ENCODE assay signal across 10 cellular contexts in genomic region chr11:774873-775592, GRCh38. TPM values are rescaled to one million over a fixed set of nuclear protein-coding genes. Genes with fewer than 3 reads are reported as not detected.
A peak's percentile ranks its signal among the peaks of the same experiment; 100 is the strongest.
DNase-seq lines count a peak whose midpoint lies in the region; ATAC-seq and TF ChIP-seq lines count a peak whose summit lies in the region.
"Had no signal": no experiment of that assay in that cellular context is flagged by ENCODE, and none has a peak within 500 bp of the region (broad histone marks: within the 10 kb centered on the region; RNA-seq: fewer than 3 reads in every experiment).

No MANE protein-coding gene starts in this region.

- H3K27me3 ChIP-seq in subcutaneous abdominal adipose tissue (ENCODE audit: control insufficient read depth in 5 of 5, insufficient read depth in 4 of 5, low read length in 5 of 5): no peaks in the 10 kb centered on the region

- H3K27me3 Mint-ChIP-seq in activated naive CD4-positive, alpha-beta T cell treated with anti-CD3 and anti-CD28 coated beads for 36 hours (ENCODE audit: low read depth): no peaks in the 10 kb centered on the region
- no peaks in the 10 kb centered on the region for H3K27me3 Mint-ChIP-seq in activated B cell treated with CpG ODN at 0.5 μM for 24 hours

- DNase-seq in activated naive CD4-positive, alpha-beta T cell treated with anti-CD3 and anti-CD28 coated beads for 36 hours: no peak
- DNase-seq in activated naive CD4-positive, alpha-beta T cell treated with Interleukin-2 at 50 U/mL for 16 hours: no peak
- DNase-seq in activated B cell treated with CpG ODN at 0.5 μM for 24 hours: no peak
- DNase-seq in fibroblast of pulmonary artery (ENCODE audit: low read depth): peak; percentile 36
- DNase-seq in NAMALWA (ENCODE audit: low spot score): no peak
- no peak for DNase-seq in AML-193 (lab: John Stamatoyannopoulos, UW)
- DNase-seq: COR-L47; effector CD8-positive, alpha-beta T cell had no signal

- TF ChIP-seq CTCF in activated B cell treated with CpG ODN at 0.5 μM for 24 hours (IDR thresholded peaks at IDR 0.05) (no peak), fibroblast of pulmonary artery (IDR thresholded peaks at IDR 0.05; ENCODE audit: low read length, missing control alignments) (no peak)

- H3K4me1 Mint-ChIP-seq in activated naive CD4-positive, alpha-beta T cell treated with anti-CD3 and anti-CD28 coated beads for 36 hours (ENCODE audit: low read depth): peaks cover 24% of the 10 kb centered on the region
- H3K4me1 Mint-ChIP-seq in activated B cell treated with CpG ODN at 0.5 μM for 24 hours: peaks cover 16% of the 10 kb centered on the region

- CTCF ChIA-PET in activated naive CD4-positive, alpha-beta T cell treated with anti-CD3 and anti-CD28 coated beads for 36 hours (lab: Charles Lee): interaction anchor here (0.9 kb wide), 1 partner anchor 187 kb away, joined by 3 read pairs; no protein-coding TSS in a partner anchor
- CTCF ChIA-PET in activated B cell treated with CpG ODN at 0.5 μM for 24 hours (lab: Charles Lee): no interaction called here

- ATAC-seq in activated B cell treated with CpG ODN at 0.5 μM for 24 hours (ENCODE audit: low read depth) (no peak), HG02884 (IDR thresholded peaks at IDR 0.05; ENCODE audit: unreplicated experiment) (no peak)

- H3K4me3 ChIP-seq in fibroblast of pulmonary artery (replicated peaks; ENCODE audit: low read depth, low read length): peak overlapping the region; percentile 74
- H3K4me3 ChIP-seq in subcutaneous abdominal adipose tissue (ENCODE audit: low read depth in 1 of 5, low read length in 5 of 5): peak overlapping the region in 1 of 5 donors; percentile 11

- intact Hi-C loops in activated naive CD4-positive, alpha-beta T cell treated with anti-CD3 and anti-CD28 coated beads for 36 hours (cut with micrococcal nuclease): no loop called here
- intact Hi-C loops in activated B cell treated with CpG ODN at 0.5 μM for 24 hours (cut with micrococcal nuclease): no loop called here

- peak overlapping the region; percentile 61 for H3K4me3 Mint-ChIP-seq in activated naive CD4-positive, alpha-beta T cell treated with anti-CD3 and anti-CD28 coated beads for 36 hours
- H3K4me3 Mint-ChIP-seq in activated B cell treated with CpG ODN at 0.5 μM for 24 hours: peak overlapping the region; percentile 66

- H3K36me3 ChIP-seq in subcutaneous abdominal adipose tissue (ENCODE audit: control insufficient read depth in 5 of 5, insufficient read depth in 5 of 5, low read length in 5 of 5): peaks cover 0 to 46% (median 33%) of the 10 kb centered on the region in 5 donors

- POLR2A ChIA-PET in activated B cell treated with CpG ODN at 0.5 μM for 24 hours (lab: Charles Lee): interaction anchor here (1.0 kb wide), 1 partner anchor 160 kb away, joined by 3 read pairs; no protein-coding TSS in a partner anchor

- peaks cover 9% of the 10 kb centered on the region for H3K36me3 Mint-ChIP-seq in activated naive CD4-positive, alpha-beta T cell treated with anti-CD3 and anti-CD28 coated beads for 36 hours (ENCODE audit: low read depth)
- peaks cover 15% of the 10 kb centered on the region for H3K36me3 Mint-ChIP-seq in activated B cell treated with CpG ODN at 0.5 μM for 24 hours (ENCODE audit: low read depth)

- peak overlapping the region in 3 of 5 donors; percentile 41 to 62 (median 43) for H3K9ac ChIP-seq in subcutaneous abdominal adipose tissue (ENCODE audit: low read length in 5 of 5)

- H3K27ac ChIP-seq in subcutaneous abdominal adipose tissue (ENCODE audit: low read depth, low read length): no peak overlapping the region

- H3K9me3 Mint-ChIP-seq in activated naive CD4-positive, alpha-beta T cell treated with anti-CD3 and anti-CD28 coated beads for 36 hours: no peaks in the 10 kb centered on the region
- H3K9me3 Mint-ChIP-seq in activated B cell treated with CpG ODN at 0.5 μM for 24 hours: no peaks in the 10 kb centered on the region

- no peaks in the 10 kb centered on the region for H3K9me3 ChIP-seq in subcutaneous abdominal adipose tissue (ENCODE audit: control insufficient read depth in 5 of 5, low read length in 5 of 5)

- no peak overlapping the region for H3K27ac Mint-ChIP-seq in activated naive CD4-positive, alpha-beta T cell treated with anti-CD3 and anti-CD28 coated beads for 36 hours
- peak overlapping the region; percentile 41 for H3K27ac Mint-ChIP-seq in activated B cell treated with CpG ODN at 0.5 μM for 24 hours

- H3K4me1 ChIP-seq in subcutaneous abdominal adipose tissue (ENCODE audit: control insufficient read depth in 5 of 5, insufficient read depth in 5 of 5, low read length in 5 of 5): peaks cover 3 to 54% (median 35%) of the 10 kb centered on the region in 5 donors

RNA-seq across cellular contexts. Expression of gene GATD1, which starts 2.3 kb away (rescaled TPM):
- 10 to 100 TPM; 33.0 to 34.3 TPM for total RNA-seq in activated naive CD4-positive, alpha-beta T cell treated with anti-CD3 and anti-CD28 coated beads for 36 hours
- total RNA-seq in activated B cell treated with CpG ODN at 0.5 μM for 24 hours: 60.3 and 63.3 TPM in 2 replicates

RNA-seq across cellular contexts. Expression of gene CEND1, which starts 14.9 kb away (rescaled TPM):
- total RNA-seq in activated naive CD4-positive, alpha-beta T cell treated with anti-CD3 and anti-CD28 coated beads for 36 hours: under 1 TPM in 1 of 2 experiments, not detected in 1; 0.17 TPM
- 0.27 and 0.34 TPM in 2 replicates for total RNA-seq in activated B cell treated with CpG ODN at 0.5 μM for 24 hours

RNA-seq across cellular contexts. Expression of gene SLC25A22, which starts 23.0 kb away (rescaled TPM):
- 10 to 100 TPM; 19.1 to 21.8 TPM for total RNA-seq in activated naive CD4-positive, alpha-beta T cell treated with anti-CD3 and anti-CD28 coated beads for 36 hours
- total RNA-seq in activated B cell treated with CpG ODN at 0.5 μM for 24 hours: 30.1 and 35.4 TPM in 2 replicates

RNA-seq across cellular contexts. Expression of gene TALDO1, which starts 27.8 kb away (rescaled TPM):
- 100 to 1,000 TPM; 327 to 360 TPM for total RNA-seq in activated naive CD4-positive, alpha-beta T cell treated with anti-CD3 and anti-CD28 coated beads for 36 hours
- total RNA-seq in activated B cell treated with CpG ODN at 0.5 μM for 24 hours: 194 and 244 TPM in 2 replicates

RNA-seq across cellular contexts. Expression of gene PIDD1, which starts 30.0 kb away (rescaled TPM):
- 10 to 100 TPM; 43.2 to 45.2 TPM for total RNA-seq in activated naive CD4-positive, alpha-beta T cell treated with anti-CD3 and anti-CD28 coated beads for 36 hours
- 21.3 and 25.6 TPM in 2 replicates for total RNA-seq in activated B cell treated with CpG ODN at 0.5 μM for 24 hours
